1 cellular context compared by ENCODE assay signal in the genomic region with DNA sequence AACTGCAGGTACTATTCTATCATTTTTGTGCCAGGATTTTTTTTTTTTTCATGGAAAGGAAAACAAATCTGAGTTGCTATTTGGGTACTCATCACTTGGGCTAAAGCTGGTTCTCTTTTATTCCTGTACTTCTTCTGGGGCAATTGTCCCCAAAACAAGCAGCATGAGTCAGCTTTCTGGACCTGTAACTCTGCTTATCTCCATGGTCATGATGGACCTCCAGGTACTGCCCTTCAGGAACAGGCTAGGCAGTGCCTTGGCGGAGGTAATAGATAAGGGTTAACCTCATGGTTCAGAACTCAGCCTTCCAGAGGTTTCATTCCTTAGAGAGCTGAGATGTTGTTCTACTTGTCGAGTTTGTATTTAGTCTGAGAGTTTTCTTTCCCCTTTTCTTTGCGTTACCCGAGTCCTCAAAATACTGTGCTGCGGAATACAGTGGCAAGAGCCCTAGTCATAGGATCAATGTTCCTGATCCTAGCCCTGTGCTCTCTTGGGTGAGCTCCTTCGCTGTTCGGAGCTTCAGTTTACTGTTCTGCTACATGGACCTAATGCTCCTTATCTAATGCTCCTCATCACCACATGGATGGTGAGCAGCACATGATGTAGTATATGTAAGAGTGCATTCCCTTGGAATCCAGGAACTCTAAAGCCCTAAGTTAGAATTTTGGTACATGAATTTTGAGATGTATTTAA.
TF ChIP-seq lines count a peak whose summit lies in the region.

No MANE protein-coding gene starts in this region.

TF ChIP-seq in K562, 482 proteins besides CTCF, POLR2A, EP300 and RAD21 (continued from another document):
- TF ChIP-seq, protein P1, sequence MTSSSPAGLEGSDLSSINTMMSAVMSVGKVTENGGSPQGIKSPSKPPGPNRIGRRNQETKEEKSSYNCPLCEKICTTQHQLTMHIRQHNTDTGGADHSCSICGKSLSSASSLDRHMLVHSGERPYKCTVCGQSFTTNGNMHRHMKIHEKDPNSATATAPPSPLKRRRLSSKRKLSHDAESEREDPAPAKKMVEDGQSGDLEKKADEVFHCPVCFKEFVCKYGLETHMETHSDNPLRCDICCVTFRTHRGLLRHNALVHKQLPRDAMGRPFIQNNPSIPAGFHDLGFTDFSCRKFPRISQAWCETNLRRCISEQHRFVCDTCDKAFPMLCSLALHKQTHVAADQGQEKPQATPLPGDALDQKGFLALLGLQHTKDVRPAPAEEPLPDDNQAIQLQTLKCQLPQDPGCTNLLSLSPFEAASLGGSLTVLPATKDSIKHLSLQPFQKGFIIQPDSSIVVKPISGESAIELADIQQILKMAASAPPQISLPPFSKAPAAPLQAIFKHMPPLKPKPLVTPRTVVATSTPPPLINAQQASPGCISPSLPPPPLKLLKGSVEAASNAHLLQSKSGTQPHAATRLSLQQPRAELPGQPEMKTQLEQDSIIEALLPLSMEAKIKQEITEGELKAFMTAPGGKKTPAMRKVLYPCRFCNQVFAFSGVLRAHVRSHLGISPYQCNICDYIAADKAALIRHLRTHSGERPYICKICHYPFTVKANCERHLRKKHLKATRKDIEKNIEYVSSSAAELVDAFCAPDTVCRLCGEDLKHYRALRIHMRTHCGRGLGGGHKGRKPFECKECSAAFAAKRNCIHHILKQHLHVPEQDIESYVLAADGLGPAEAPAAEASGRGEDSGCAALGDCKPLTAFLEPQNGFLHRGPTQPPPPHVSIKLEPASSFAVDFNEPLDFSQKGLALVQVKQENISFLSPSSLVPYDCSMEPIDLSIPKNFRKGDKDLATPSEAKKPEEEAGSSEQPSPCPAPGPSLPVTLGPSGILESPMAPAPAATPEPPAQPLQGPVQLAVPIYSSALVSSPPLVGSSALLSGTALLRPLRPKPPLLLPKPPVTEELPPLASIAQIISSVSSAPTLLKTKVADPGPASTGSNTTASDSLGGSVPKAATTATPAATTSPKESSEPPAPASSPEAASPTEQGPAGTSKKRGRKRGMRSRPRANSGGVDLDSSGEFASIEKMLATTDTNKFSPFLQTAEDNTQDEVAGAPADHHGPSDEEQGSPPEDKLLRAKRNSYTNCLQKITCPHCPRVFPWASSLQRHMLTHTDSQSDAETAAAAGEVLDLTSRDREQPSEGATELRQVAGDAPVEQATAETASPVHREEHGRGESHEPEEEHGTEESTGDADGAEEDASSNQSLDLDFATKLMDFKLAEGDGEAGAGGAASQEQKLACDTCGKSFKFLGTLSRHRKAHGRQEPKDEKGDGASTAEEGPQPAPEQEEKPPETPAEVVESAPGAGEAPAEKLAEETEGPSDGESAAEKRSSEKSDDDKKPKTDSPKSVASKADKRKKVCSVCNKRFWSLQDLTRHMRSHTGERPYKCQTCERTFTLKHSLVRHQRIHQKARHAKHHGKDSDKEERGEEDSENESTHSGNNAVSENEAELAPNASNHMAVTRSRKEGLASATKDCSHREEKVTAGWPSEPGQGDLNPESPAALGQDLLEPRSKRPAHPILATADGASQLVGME (CRISPR knock-in tag; IDR thresholded peaks at IDR 0.05), result no peak
- TF ChIP-seq ZNF282 (CRISPR knock-in tag; IDR thresholded peaks at IDR 0.05) (no peak), PML (IDR thresholded peaks at IDR 0.05; ENCODE audit: low read length) (peak; percentile 66), TCF3 (CRISPR knock-in tag; IDR thresholded peaks at IDR 0.05) (peak; percentile 91), MEIS2 (IDR thresholded peaks at IDR 0.05; ENCODE audit: partially characterized antibody) (peak; percentile 20), MTA1 (IDR thresholded peaks at IDR 0.05; ENCODE audit: borderline replicate concordance) (peak; percentile 61; the same call in 1 of the 2 replicates), EP400 (IDR thresholded peaks at IDR 0.05) (0 out of 2 replicates have a peak, but pooled peaks have one; percentile 37), ZC3H11A (IDR thresholded peaks at IDR 0.05; ENCODE audit: low read depth, low read length) (no peak), MYNN (IDR thresholded peaks at IDR 0.05) (peak; percentile 51; the same call in 1 of the 2 replicates), MYNN (CRISPR knock-in tag; IDR thresholded peaks at IDR 0.05) (no peak), POLR2AphosphoS5 (IDR thresholded peaks at IDR 0.05; ENCODE audit: control insufficient read depth, insufficient read depth, low read depth, low read length) (peak; percentile 84), MIER1 (IDR thresholded peaks at IDR 0.05; ENCODE audit: low read depth) (peak; percentile 48; the same call in 1 of the 2 replicates), NR1H2 (CRISPR knock-in tag; IDR thresholded peaks at IDR 0.05) (0 out of 2 replicates have a peak, but pooled peaks have one; percentile 49), DNMT1 (IDR thresholded peaks at IDR 0.05) (0 out of 2 replicates have a peak, but pooled peaks have one; percentile 50), ATF7 (IDR thresholded peaks at IDR 0.05) (peak; percentile 30; the same call in 1 of the 2 replicates), JUND (IDR thresholded peaks at IDR 0.05; ENCODE audit: borderline replicate concordance, low read depth, low read length) (peak; percentile 87), JUND (tag; IDR thresholded peaks at IDR 0.05; ENCODE audit: borderline replicate concordance, low read depth, low read length) (peak; percentile 78; the same call in 1 of the 3 replicates), CTBP1 (IDR thresholded peaks at IDR 0.05; ENCODE audit: borderline replicate concordance) (peak; percentile 95), RFX7 (CRISPR knock-in tag; IDR thresholded peaks at IDR 0.05) (no peak), TEAD1 (CRISPR knock-in tag; IDR thresholded peaks at IDR 0.05) (peak in 1 of 2 experiments; percentile 17; a peak in 1 of 4 replicates), RCOR1 (IDR thresholded peaks at IDR 0.05; ENCODE audit: borderline replicate concordance in 1 of 2, low read depth in 2 of 2, low read length in 2 of 2) (peak; percentile 12 to 94; a peak in 2 of 4 replicates)
- TF ChIP-seq, protein P2, sequence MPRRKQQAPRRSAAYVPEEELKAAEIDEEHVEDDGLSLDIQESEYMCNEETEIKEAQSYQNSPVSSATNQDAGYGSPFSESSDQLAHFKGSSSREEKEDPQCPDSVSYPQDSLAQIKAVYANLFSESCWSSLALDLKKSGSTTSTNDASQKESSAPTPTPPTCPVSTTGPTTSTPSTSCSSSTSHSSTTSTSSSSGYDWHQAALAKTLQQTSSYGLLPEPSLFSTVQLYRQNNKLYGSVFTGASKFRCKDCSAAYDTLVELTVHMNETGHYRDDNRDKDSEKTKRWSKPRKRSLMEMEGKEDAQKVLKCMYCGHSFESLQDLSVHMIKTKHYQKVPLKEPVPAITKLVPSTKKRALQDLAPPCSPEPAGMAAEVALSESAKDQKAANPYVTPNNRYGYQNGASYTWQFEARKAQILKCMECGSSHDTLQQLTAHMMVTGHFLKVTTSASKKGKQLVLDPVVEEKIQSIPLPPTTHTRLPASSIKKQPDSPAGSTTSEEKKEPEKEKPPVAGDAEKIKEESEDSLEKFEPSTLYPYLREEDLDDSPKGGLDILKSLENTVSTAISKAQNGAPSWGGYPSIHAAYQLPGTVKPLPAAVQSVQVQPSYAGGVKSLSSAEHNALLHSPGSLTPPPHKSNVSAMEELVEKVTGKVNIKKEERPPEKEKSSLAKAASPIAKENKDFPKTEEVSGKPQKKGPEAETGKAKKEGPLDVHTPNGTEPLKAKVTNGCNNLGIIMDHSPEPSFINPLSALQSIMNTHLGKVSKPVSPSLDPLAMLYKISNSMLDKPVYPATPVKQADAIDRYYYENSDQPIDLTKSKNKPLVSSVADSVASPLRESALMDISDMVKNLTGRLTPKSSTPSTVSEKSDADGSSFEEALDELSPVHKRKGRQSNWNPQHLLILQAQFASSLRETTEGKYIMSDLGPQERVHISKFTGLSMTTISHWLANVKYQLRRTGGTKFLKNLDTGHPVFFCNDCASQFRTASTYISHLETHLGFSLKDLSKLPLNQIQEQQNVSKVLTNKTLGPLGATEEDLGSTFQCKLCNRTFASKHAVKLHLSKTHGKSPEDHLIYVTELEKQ (CRISPR knock-in tag; IDR thresholded peaks at IDR 0.05), result no peak
- TF ChIP-seq, protein P3, sequence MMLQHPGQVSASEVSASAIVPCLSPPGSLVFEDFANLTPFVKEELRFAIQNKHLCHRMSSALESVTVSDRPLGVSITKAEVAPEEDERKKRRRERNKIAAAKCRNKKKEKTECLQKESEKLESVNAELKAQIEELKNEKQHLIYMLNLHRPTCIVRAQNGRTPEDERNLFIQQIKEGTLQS (IDR thresholded peaks at IDR 0.05), result peak; percentile 62; the same call in 1 of the 2 replicates
- TF ChIP-seq, protein P3 (CRISPR knock-in tag; conservative IDR thresholded peaks at IDR 0.05), result no peak
- TF ChIP-seq, protein P4, sequence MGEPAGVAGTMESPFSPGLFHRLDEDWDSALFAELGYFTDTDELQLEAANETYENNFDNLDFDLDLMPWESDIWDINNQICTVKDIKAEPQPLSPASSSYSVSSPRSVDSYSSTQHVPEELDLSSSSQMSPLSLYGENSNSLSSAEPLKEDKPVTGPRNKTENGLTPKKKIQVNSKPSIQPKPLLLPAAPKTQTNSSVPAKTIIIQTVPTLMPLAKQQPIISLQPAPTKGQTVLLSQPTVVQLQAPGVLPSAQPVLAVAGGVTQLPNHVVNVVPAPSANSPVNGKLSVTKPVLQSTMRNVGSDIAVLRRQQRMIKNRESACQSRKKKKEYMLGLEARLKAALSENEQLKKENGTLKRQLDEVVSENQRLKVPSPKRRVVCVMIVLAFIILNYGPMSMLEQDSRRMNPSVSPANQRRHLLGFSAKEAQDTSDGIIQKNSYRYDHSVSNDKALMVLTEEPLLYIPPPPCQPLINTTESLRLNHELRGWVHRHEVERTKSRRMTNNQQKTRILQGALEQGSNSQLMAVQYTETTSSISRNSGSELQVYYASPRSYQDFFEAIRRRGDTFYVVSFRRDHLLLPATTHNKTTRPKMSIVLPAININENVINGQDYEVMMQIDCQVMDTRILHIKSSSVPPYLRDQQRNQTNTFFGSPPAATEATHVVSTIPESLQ (CRISPR knock-in tag; IDR thresholded peaks at IDR 0.05), result peak; percentile 83; the same call in 1 of the 2 replicates
- TF ChIP-seq, protein P5, sequence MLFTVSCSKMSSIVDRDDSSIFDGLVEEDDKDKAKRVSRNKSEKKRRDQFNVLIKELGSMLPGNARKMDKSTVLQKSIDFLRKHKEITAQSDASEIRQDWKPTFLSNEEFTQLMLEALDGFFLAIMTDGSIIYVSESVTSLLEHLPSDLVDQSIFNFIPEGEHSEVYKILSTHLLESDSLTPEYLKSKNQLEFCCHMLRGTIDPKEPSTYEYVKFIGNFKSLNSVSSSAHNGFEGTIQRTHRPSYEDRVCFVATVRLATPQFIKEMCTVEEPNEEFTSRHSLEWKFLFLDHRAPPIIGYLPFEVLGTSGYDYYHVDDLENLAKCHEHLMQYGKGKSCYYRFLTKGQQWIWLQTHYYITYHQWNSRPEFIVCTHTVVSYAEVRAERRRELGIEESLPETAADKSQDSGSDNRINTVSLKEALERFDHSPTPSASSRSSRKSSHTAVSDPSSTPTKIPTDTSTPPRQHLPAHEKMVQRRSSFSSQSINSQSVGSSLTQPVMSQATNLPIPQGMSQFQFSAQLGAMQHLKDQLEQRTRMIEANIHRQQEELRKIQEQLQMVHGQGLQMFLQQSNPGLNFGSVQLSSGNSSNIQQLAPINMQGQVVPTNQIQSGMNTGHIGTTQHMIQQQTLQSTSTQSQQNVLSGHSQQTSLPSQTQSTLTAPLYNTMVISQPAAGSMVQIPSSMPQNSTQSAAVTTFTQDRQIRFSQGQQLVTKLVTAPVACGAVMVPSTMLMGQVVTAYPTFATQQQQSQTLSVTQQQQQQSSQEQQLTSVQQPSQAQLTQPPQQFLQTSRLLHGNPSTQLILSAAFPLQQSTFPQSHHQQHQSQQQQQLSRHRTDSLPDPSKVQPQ (CRISPR knock-in tag; IDR thresholded peaks at IDR 0.05; ENCODE audit: borderline replicate concordance), result no peak
- TF ChIP-seq, protein P6, sequence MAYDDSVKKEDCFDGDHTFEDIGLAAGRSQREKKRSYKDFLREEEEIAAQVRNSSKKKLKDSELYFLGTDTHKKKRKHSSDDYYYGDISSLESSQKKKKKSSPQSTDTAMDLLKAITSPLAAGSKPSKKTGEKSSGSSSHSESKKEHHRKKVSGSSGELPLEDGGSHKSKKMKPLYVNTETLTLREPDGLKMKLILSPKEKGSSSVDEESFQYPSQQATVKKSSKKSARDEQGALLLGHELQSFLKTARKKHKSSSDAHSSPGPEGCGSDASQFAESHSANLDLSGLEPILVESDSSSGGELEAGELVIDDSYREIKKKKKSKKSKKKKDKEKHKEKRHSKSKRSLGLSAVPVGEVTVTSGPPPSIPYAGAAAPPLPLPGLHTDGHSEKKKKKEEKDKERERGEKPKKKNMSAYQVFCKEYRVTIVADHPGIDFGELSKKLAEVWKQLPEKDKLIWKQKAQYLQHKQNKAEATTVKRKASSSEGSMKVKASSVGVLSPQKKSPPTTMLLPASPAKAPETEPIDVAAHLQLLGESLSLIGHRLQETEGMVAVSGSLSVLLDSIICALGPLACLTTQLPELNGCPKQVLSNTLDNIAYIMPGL (CRISPR knock-in tag; IDR thresholded peaks at IDR 0.05), result no peak
- TF ChIP-seq, protein P7, sequence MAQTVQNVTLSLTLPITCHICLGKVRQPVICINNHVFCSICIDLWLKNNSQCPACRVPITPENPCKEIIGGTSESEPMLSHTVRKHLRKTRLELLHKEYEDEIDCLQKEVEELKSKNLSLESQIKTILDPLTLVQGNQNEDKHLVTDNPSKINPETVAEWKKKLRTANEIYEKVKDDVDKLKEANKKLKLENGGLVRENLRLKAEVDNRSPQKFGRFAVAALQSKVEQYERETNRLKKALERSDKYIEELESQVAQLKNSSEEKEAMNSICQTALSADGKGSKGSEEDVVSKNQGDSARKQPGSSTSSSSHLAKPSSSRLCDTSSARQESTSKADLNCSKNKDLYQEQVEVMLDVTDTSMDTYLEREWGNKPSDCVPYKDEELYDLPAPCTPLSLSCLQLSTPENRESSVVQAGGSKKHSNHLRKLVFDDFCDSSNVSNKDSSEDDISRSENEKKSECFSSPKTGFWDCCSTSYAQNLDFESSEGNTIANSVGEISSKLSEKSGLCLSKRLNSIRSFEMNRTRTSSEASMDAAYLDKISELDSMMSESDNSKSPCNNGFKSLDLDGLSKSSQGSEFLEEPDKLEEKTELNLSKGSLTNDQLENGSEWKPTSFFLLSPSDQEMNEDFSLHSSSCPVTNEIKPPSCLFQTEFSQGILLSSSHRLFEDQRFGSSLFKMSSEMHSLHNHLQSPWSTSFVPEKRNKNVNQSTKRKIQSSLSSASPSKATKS (CRISPR knock-in tag; IDR thresholded peaks at IDR 0.05), result no peak
